In the genomic region with DNA sequence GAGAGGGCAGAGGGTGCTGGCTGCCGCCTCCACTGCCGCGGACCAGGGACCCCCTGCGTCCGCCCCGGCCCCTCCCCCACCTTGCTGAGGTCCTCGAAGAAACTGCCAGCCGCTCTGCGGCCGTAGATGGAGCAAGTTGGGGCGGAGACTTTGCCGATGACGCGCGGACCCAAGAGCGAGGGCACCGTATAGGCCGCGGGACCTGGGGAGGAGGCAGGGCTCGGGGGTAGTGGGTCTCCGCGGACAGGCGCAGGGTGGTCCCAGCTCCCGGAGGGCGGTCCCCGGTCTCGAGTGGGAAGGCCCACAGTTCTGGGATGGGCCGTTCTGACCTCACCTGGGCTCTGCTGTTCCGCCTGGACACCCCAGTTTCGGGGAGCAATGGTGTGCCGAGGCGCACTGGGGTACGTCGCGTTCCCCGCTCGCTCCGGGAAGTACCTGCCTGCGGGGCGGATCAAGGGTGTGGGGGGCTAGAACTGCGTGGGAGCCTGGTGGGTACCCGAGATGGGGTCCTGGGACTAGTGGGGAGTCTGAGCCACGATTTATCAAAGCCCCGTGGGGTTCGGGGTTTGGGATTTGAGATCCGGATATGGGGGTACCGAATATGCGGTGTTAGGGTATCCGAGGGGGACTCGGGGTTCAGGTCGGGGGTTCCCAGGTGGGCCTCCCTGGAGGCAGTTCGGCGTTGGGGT, we compare ENCODE assay signal across 8 cellular contexts. TPM values are rescaled to one million over a fixed set of nuclear protein-coding genes. Genes with fewer than 3 reads are reported as not detected.
DNase-seq lines count a peak whose midpoint lies in the region; ATAC-seq, FAIRE-seq and TF ChIP-seq lines count a peak whose summit lies in the region.

No MANE protein-coding gene starts in this region.

- TF ChIP-seq CTCF in AG09309 (IDR thresholded peaks at IDR 0.05; ENCODE audit: control insufficient read depth, insufficient read depth, low read depth, low read length, missing control alignments) (no peak), PC-9 (conservative IDR thresholded peaks at IDR 0.05) (no peak), foreskin keratinocyte (conservative IDR thresholded peaks at IDR 0.05) (no peak), pancreas (IDR thresholded peaks at IDR 0.05) (no peak), tibial artery (IDR thresholded peaks at IDR 0.05) (no peak)

- FAIRE-seq in pancreas (lab: Jason Lieb, UNC), result no peak

- H3K9me3 ChIP-seq in PC-9 (ENCODE audit: insufficient read depth, low read depth) (no peaks in the 10 kb centered on the region), pancreas (no peaks in the 10 kb centered on the region), tibial artery (no peaks in the 10 kb centered on the region)

- POLR2A ChIA-PET in PC-9 (lab: Charles Lee; ENCODE audit: unreplicated experiment), result no interaction called here

- TSS peak; percentile 49 for BruUV-seq in PC-9 (replicated peaks; lab: Mats Ljungman, UMichigan)

- H3K27ac ChIP-seq in PC-9 (peak overlapping the region; percentile 60), foreskin keratinocyte (peak overlapping the region; percentile 98), pancreas (peak overlapping the region; percentile 65 to 94 (median 84)), tibial artery (peak overlapping the region; percentile 57 to 69)

- H3K4me2 ChIP-seq in PC-9, result peak overlapping the region; percentile 85

- H3K36me3 ChIP-seq in PC-9 (ENCODE audit: low read depth), result no peaks in the 10 kb centered on the region
- no peaks in the 10 kb centered on the region for H3K36me3 ChIP-seq in pancreas
- no peaks in the 10 kb centered on the region for H3K36me3 ChIP-seq in tibial artery

- 4 to 5% methylated on average over 46 to 53 of the region's 53 CpGs for WGBS in pancreas, 2 donors

- H3K27me3 ChIP-seq in PC-9 (ENCODE audit: insufficient read depth, low read depth) (no peaks in the 10 kb centered on the region), foreskin keratinocyte (no peaks in the 10 kb centered on the region), pancreas (peaks cover 0 to 9% (median 0%) of the 10 kb centered on the region in 4 donors), tibial artery (peaks cover 6 to 66% of the 10 kb centered on the region in 2 donors)

- intact Hi-C loops in PC-9 (cut with micrococcal nuclease; ENCODE audit: unreplicated experiment), result loop anchor here (1.0 to 2.0 kb wide), 2 partner anchors 8 to 32 kb away; a partner anchor contains a TSS
- intact Hi-C loops in pancreas (cut with DNase I), result no loop called here
- intact Hi-C loops in tibial artery (cut with DNase I; ENCODE audit: low total_unique reads), result no loop called here

- H3K9me2 ChIP-seq in PC-9 (ENCODE audit: insufficient read depth), result no peaks in the 10 kb centered on the region

- ATAC-seq in GM21786 (IDR thresholded peaks at IDR 0.05; ENCODE audit: unreplicated experiment) (peak; percentile 22), foreskin keratinocyte (peak; percentile 51), pancreas (peak; percentile 46 to 71 (median 54)), HG02678 (IDR thresholded peaks at IDR 0.05; ENCODE audit: unreplicated experiment) (no peak)

- H3K4me1 ChIP-seq in PC-9 (replicated peaks; ENCODE audit: insufficient read depth), result peaks cover 26% of the 10 kb centered on the region
- H3K4me1 ChIP-seq in foreskin keratinocyte, result no peaks in the 10 kb centered on the region
- H3K4me1 ChIP-seq in pancreas, result peaks cover 0 to 20% (median 15%) of the 10 kb centered on the region in 3 donors
- H3K4me1 ChIP-seq in tibial artery, result peaks cover 0 to 51% (median 35%) of the 10 kb centered on the region in 4 donors

- CTCF ChIA-PET in PC-9 (lab: Charles Lee), result interaction anchor here (1.3 kb wide), 1 partner anchor 32 kb away, joined by 5 read pairs; a partner anchor contains a TSS

- no peaks in the 10 kb centered on the region for H4K20me1 ChIP-seq in PC-9 (ENCODE audit: insufficient read depth)

- H3K4me3 ChIP-seq in AG09309 (ENCODE audit: control insufficient read depth, low read depth, low read length) (peak overlapping the region; percentile 52), PC-9 (peak overlapping the region; percentile 87), pancreas (peak overlapping the region; percentile 23 to 60 (median 47)), tibial artery (peak overlapping the region; percentile 44 to 53)

- no peaks in the 10 kb centered on the region for H3K79me2 ChIP-seq in PC-9 (ENCODE audit: low read depth)

- DNase-seq in AG09309 (ENCODE audit: low read depth) (peak; percentile 35), PC-9 (peak; percentile 71), foreskin keratinocyte (peak; percentile 72 to 86), pancreas (peak; percentile 61 to 90 (median 82)), tibial artery (peak; percentile 87 to 91)
- DNase-seq in activated effector memory CD4-positive, alpha-beta T cell treated with anti-CD3 and anti-CD28 coated beads, Interleukin-2, amount 50 U/mL, for 16 hours, result peak; percentile 93

- peak overlapping the region; percentile 78 for H2AFZ ChIP-seq in PC-9

- H3F3A ChIP-seq in PC-9 (ENCODE audit: insufficient read depth, low read depth), result peaks cover 59% of the 10 kb centered on the region

RNA-seq across cellular contexts. Expression of a gene that starts 1.2 kb away (rescaled TPM):
- total RNA-seq in PC-9 (2021), result 5.9 and 16.5 TPM in 2 replicates
- 46.6 and 56.6 TPM in 2 replicates for total RNA-seq in foreskin keratinocyte
- 50.0 and 66.5 TPM in 2 replicates for polyA plus RNA-seq in foreskin keratinocyte
- total RNA-seq in pancreas, result 10 to 100 TPM in 4 of 6 donors, 1 to 10 TPM in 2; 5.8 to 68.6 (median 12.4) TPM
- polyA plus RNA-seq in pancreas, result 10 to 100 TPM; 36.0 to 58.6 TPM

RNA-seq across cellular contexts. Expression of a gene that starts 5.6 kb away (rescaled TPM):
- total RNA-seq in PC-9 (2021), result 3.0 and 6.1 TPM in 2 replicates
- total RNA-seq in foreskin keratinocyte, result 1.3 and 1.9 TPM in 2 replicates
- 1.5 and 1.8 TPM in 2 replicates for polyA plus RNA-seq in foreskin keratinocyte
- total RNA-seq in pancreas, result 1 to 10 TPM in 5 of 6 donors, not detected in 1; 1.2 to 3.1 (median 1.6) TPM
- 1 to 10 TPM in 1 of 2 donors, under 1 TPM in 1; 0.65 to 3.8 TPM for polyA plus RNA-seq in pancreas

RNA-seq across cellular contexts. Expression of a gene that starts 14.7 kb away (rescaled TPM):
- 0.72 and 4.7 TPM in 2 replicates for total RNA-seq in PC-9 (2021)
- not detected in 2 replicates for total RNA-seq in foreskin keratinocyte
- polyA plus RNA-seq in foreskin keratinocyte, result 0.02 TPM in 1 of 2 replicates, not detected in the other
- total RNA-seq in pancreas, result 1 to 10 TPM in 1 of 6 donors, under 1 TPM in 5; 0.03 to 2.1 (median 0.12) TPM
- polyA plus RNA-seq in pancreas, result under 1 TPM in 1 of 2 donors, not detected in 1; 0.15 TPM

RNA-seq across cellular contexts. Expression of a gene that starts 23.0 kb away (rescaled TPM):
- total RNA-seq in PC-9 (2021), result 58.8 and 62.9 TPM in 2 replicates
- 66.6 and 68.4 TPM in 2 replicates for total RNA-seq in foreskin keratinocyte
- polyA plus RNA-seq in foreskin keratinocyte, result 54.9 and 56.9 TPM in 2 replicates
- total RNA-seq in pancreas, result 10 to 100 TPM; 15.9 to 27.1 (median 23.0) TPM
- polyA plus RNA-seq in pancreas, result 10 to 100 TPM; 56.8 to 70.1 TPM

RNA-seq across cellular contexts. Expression of a gene that starts 23.5 kb away (rescaled TPM):
- total RNA-seq in PC-9 (2021) (37.3 and 52.2 TPM in 2 replicates), foreskin keratinocyte (39.3 and 44.0 TPM in 2 replicates), pancreas (100 to 1,000 TPM in 4 of 6 donors, 10 to 100 TPM in 2; 50.3 to 162 (median 122) TPM)
- polyA plus RNA-seq in foreskin keratinocyte (56.2 and 65.4 TPM in 2 replicates), pancreas (100 to 1,000 TPM; 142 to 175 TPM)

Comparison
In these comparisons a context has a peak if more than half of its experiments do, and no peak if none do; other contexts are left out.
1. DNase-seq: peak in every context shown above with its lines; median percentile 93 in activated effector memory CD4-positive, alpha-beta T cell treated with anti-CD3 and anti-CD28 coated beads, Interleukin-2, amount 50 U/mL, for 16 hours; 89 in tibial artery; 82 in pancreas; 79 in foreskin keratinocyte; 71 in PC-9; 35 in AG09309.